In the genomic region with DNA sequence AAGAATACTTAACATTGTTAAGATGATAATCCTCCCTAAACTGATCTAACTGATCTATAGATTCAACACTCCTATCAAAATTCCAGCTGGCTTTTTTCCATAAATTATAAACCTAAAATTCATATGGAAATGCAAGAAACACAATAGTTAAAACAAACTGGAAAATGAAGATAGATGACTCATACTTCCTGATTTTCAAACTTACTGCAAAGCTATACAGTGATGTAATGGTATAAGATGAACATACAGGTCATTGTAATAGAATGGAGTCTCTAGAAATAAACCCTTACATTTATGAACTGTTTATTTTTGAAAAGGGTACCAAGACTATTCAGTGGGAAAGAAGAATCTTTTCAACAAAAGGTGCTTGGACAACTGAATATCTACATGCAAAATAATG, we compare ENCODE assay signal across 1 cellular context.
TF ChIP-seq lines count a peak whose summit lies in the region.

No MANE protein-coding gene starts in this region.

TF ChIP-seq in K562, 482 proteins besides CTCF, POLR2A, EP300 and RAD21 (continued from another document):
- no peak for TF ChIP-seq ZMIZ1 (IDR thresholded peaks at IDR 0.05; ENCODE audit: low read depth in 2 of 2, low read length in 2 of 2)
- no peak for TF ChIP-seq RBM15 (IDR thresholded peaks at IDR 0.05; ENCODE audit: insufficient read depth, low read length)
- TF ChIP-seq, protein P1, sequence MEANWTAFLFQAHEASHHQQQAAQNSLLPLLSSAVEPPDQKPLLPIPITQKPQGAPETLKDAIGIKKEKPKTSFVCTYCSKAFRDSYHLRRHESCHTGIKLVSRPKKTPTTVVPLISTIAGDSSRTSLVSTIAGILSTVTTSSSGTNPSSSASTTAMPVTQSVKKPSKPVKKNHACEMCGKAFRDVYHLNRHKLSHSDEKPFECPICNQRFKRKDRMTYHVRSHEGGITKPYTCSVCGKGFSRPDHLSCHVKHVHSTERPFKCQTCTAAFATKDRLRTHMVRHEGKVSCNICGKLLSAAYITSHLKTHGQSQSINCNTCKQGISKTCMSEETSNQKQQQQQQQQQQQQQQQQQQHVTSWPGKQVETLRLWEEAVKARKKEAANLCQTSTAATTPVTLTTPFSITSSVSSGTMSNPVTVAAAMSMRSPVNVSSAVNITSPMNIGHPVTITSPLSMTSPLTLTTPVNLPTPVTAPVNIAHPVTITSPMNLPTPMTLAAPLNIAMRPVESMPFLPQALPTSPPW (CRISPR knock-in tag; IDR thresholded peaks at IDR 0.05) = no peak
- TF ChIP-seq NKRF (IDR thresholded peaks at IDR 0.05; ENCODE audit: borderline replicate concordance) = no peak
- TF ChIP-seq JUND (IDR thresholded peaks at IDR 0.05; ENCODE audit: borderline replicate concordance, low read depth, low read length) = peak; percentile 55; the same call in 1 of the 2 replicates
- peak; percentile 56; the same call in 2 of the 3 replicates for TF ChIP-seq JUND (tag; IDR thresholded peaks at IDR 0.05; ENCODE audit: borderline replicate concordance, low read depth, low read length)
- TF ChIP-seq SREBF1 (IDR thresholded peaks at IDR 0.05; ENCODE audit: borderline replicate concordance, low read depth, low read length) = no peak
- no peak for TF ChIP-seq FOXJ2 (tag; IDR thresholded peaks at IDR 0.05)
- TF ChIP-seq JUN (IDR thresholded peaks at IDR 0.05; ENCODE audit: borderline replicate concordance, low read depth, low read length) = 0 out of 2 replicates have a peak, but pooled peaks have one; percentile 11
- TF ChIP-seq JUN (CRISPR knock-in tag; IDR thresholded peaks at IDR 0.05; ENCODE audit: borderline replicate concordance) = no peak
- TF ChIP-seq, protein P2, sequence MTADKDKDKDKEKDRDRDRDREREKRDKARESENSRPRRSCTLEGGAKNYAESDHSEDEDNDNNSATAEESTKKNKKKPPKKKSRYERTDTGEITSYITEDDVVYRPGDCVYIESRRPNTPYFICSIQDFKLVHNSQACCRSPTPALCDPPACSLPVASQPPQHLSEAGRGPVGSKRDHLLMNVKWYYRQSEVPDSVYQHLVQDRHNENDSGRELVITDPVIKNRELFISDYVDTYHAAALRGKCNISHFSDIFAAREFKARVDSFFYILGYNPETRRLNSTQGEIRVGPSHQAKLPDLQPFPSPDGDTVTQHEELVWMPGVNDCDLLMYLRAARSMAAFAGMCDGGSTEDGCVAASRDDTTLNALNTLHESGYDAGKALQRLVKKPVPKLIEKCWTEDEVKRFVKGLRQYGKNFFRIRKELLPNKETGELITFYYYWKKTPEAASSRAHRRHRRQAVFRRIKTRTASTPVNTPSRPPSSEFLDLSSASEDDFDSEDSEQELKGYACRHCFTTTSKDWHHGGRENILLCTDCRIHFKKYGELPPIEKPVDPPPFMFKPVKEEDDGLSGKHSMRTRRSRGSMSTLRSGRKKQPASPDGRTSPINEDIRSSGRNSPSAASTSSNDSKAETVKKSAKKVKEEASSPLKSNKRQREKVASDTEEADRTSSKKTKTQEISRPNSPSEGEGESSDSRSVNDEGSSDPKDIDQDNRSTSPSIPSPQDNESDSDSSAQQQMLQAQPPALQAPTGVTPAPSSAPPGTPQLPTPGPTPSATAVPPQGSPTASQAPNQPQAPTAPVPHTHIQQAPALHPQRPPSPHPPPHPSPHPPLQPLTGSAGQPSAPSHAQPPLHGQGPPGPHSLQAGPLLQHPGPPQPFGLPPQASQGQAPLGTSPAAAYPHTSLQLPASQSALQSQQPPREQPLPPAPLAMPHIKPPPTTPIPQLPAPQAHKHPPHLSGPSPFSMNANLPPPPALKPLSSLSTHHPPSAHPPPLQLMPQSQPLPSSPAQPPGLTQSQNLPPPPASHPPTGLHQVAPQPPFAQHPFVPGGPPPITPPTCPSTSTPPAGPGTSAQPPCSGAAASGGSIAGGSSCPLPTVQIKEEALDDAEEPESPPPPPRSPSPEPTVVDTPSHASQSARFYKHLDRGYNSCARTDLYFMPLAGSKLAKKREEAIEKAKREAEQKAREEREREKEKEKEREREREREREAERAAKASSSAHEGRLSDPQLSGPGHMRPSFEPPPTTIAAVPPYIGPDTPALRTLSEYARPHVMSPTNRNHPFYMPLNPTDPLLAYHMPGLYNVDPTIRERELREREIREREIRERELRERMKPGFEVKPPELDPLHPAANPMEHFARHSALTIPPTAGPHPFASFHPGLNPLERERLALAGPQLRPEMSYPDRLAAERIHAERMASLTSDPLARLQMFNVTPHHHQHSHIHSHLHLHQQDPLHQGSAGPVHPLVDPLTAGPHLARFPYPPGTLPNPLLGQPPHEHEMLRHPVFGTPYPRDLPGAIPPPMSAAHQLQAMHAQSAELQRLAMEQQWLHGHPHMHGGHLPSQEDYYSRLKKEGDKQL (CRISPR knock-in tag; IDR thresholded peaks at IDR 0.05; ENCODE audit: borderline replicate concordance) = no peak
- TF ChIP-seq NR4A1 (CRISPR knock-in tag; IDR thresholded peaks at IDR 0.05) = no peak
- TF ChIP-seq NR4A1 (tag; IDR thresholded peaks at IDR 0.05) = no peak
- TF ChIP-seq MEF2A (IDR thresholded peaks at IDR 0.05; ENCODE audit: control insufficient read depth, low read depth, low read length) = no peak
- TF ChIP-seq DEAF1 (CRISPR knock-in tag; IDR thresholded peaks at IDR 0.05) = no peak
- no peak for TF ChIP-seq CBFB (CRISPR knock-in tag; IDR thresholded peaks at IDR 0.05)
- TF ChIP-seq HMGN3 (IDR thresholded peaks at IDR 0.05; ENCODE audit: borderline replicate concordance, extremely low read depth, insufficient read length, low read depth, low read length) = no peak
- TF ChIP-seq ATF3 (IDR thresholded peaks at IDR 0.05) = peak; percentile 89
- TF ChIP-seq ATF3 (CRISPR knock-in tag; conservative IDR thresholded peaks at IDR 0.05) = no peak
- TF ChIP-seq ZNF764 (CRISPR knock-in tag; IDR thresholded peaks at IDR 0.05; ENCODE audit: low read depth) = no peak
- TF ChIP-seq ZNF175 (CRISPR knock-in tag; IDR thresholded peaks at IDR 0.05; ENCODE audit: low read depth) = no peak
